In genomic region chr18:79465392-79465991, GRCh38 we compare ENCODE assay signal across 1 cellular context.
TF ChIP-seq lines count a peak whose summit lies in the region.

No MANE protein-coding gene starts in this region.

TF ChIP-seq in GM23338, 12 proteins besides CTCF, POLR2A, EP300 and RAD21 (continued from another document):
- no peak for TF ChIP-seq ZNF462 (CRISPR knock-in tag; IDR thresholded peaks at IDR 0.05)
- no peak for TF ChIP-seq NANOG (IDR thresholded peaks at IDR 0.05; ENCODE audit: borderline replicate concordance)
TF ChIP-seq in GM23338: peak in this region for 0.
